3 cellular contexts compared by ENCODE assay signal in the genomic region with DNA sequence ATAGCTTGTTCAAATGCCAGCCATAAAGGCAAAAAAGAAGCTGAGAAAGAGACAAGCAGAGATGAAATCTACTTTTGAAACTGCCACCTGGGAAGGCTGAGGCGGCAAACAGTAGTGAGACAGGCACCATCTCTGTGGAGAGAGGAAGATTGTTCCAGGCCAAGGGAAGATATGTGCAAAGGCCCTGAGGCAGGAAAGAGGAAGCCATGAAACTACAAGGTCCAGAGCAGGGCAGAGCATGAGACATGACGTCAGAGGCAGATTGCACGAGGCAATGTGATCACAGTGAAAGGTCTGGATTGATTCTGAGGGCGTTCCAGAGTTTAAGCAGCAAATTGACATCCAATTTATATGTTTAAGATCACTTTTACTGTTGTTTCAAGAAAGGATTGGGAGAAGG.
TF ChIP-seq lines count a peak whose summit lies in the region.

No MANE protein-coding gene starts in this region.

TF ChIP-seq in GM23338, 12 proteins besides CTCF, POLR2A, EP300 and RAD21 (continues in another document):
- no peak for TF ChIP-seq REST (IDR thresholded peaks at IDR 0.05; ENCODE audit: unreplicated experiment)
- TF ChIP-seq EZH2 (IDR thresholded peaks at IDR 0.05; ENCODE audit: low read depth, unreplicated experiment) = no peak
- TF ChIP-seq ZNF331 (CRISPR knock-in tag; IDR thresholded peaks at IDR 0.05; ENCODE audit: low read depth) = no peak
- no peak for TF ChIP-seq CREB1 (CRISPR knock-in tag; IDR thresholded peaks at IDR 0.05; ENCODE audit: low read depth)

TF ChIP-seq in H1, 55 proteins besides CTCF, POLR2A, EP300 and RAD21:
- no peak for TF ChIP-seq CHD2 (IDR thresholded peaks at IDR 0.05; ENCODE audit: low read length)
- no peak for TF ChIP-seq CBX8 (IDR thresholded peaks at IDR 0.05; ENCODE audit: borderline replicate concordance, low read depth, low read length)
- no peak for TF ChIP-seq SP4 (IDR thresholded peaks at IDR 0.05; ENCODE audit: low read length)
- TF ChIP-seq POU5F1 (IDR thresholded peaks at IDR 0.05; ENCODE audit: low read depth, low read length) = no peak
- TF ChIP-seq ZNF274 (IDR thresholded peaks at IDR 0.05; ENCODE audit: borderline replicate concordance, extremely low read depth, low read length) = no peak
- TF ChIP-seq HDAC2 (IDR thresholded peaks at IDR 0.05; ENCODE audit: borderline replicate concordance in 1 of 2, low read depth in 2 of 2, low read length in 2 of 2) = peak in 1 of 2 experiments; percentile 61; a peak in 1 of 4 replicates
- no peak for TF ChIP-seq RXRA (IDR thresholded peaks at IDR 0.05; ENCODE audit: insufficient read depth, low read depth, low read length)
- no peak for TF ChIP-seq CEBPB (IDR thresholded peaks at IDR 0.05; ENCODE audit: low read depth, low read length)
- no peak for TF ChIP-seq JUN (IDR thresholded peaks at IDR 0.05; ENCODE audit: low read depth, low read length)
- TF ChIP-seq ATF3 (IDR thresholded peaks at IDR 0.05; ENCODE audit: insufficient read depth, low read depth, low read length) = no peak
- TF ChIP-seq, protein P1, sequence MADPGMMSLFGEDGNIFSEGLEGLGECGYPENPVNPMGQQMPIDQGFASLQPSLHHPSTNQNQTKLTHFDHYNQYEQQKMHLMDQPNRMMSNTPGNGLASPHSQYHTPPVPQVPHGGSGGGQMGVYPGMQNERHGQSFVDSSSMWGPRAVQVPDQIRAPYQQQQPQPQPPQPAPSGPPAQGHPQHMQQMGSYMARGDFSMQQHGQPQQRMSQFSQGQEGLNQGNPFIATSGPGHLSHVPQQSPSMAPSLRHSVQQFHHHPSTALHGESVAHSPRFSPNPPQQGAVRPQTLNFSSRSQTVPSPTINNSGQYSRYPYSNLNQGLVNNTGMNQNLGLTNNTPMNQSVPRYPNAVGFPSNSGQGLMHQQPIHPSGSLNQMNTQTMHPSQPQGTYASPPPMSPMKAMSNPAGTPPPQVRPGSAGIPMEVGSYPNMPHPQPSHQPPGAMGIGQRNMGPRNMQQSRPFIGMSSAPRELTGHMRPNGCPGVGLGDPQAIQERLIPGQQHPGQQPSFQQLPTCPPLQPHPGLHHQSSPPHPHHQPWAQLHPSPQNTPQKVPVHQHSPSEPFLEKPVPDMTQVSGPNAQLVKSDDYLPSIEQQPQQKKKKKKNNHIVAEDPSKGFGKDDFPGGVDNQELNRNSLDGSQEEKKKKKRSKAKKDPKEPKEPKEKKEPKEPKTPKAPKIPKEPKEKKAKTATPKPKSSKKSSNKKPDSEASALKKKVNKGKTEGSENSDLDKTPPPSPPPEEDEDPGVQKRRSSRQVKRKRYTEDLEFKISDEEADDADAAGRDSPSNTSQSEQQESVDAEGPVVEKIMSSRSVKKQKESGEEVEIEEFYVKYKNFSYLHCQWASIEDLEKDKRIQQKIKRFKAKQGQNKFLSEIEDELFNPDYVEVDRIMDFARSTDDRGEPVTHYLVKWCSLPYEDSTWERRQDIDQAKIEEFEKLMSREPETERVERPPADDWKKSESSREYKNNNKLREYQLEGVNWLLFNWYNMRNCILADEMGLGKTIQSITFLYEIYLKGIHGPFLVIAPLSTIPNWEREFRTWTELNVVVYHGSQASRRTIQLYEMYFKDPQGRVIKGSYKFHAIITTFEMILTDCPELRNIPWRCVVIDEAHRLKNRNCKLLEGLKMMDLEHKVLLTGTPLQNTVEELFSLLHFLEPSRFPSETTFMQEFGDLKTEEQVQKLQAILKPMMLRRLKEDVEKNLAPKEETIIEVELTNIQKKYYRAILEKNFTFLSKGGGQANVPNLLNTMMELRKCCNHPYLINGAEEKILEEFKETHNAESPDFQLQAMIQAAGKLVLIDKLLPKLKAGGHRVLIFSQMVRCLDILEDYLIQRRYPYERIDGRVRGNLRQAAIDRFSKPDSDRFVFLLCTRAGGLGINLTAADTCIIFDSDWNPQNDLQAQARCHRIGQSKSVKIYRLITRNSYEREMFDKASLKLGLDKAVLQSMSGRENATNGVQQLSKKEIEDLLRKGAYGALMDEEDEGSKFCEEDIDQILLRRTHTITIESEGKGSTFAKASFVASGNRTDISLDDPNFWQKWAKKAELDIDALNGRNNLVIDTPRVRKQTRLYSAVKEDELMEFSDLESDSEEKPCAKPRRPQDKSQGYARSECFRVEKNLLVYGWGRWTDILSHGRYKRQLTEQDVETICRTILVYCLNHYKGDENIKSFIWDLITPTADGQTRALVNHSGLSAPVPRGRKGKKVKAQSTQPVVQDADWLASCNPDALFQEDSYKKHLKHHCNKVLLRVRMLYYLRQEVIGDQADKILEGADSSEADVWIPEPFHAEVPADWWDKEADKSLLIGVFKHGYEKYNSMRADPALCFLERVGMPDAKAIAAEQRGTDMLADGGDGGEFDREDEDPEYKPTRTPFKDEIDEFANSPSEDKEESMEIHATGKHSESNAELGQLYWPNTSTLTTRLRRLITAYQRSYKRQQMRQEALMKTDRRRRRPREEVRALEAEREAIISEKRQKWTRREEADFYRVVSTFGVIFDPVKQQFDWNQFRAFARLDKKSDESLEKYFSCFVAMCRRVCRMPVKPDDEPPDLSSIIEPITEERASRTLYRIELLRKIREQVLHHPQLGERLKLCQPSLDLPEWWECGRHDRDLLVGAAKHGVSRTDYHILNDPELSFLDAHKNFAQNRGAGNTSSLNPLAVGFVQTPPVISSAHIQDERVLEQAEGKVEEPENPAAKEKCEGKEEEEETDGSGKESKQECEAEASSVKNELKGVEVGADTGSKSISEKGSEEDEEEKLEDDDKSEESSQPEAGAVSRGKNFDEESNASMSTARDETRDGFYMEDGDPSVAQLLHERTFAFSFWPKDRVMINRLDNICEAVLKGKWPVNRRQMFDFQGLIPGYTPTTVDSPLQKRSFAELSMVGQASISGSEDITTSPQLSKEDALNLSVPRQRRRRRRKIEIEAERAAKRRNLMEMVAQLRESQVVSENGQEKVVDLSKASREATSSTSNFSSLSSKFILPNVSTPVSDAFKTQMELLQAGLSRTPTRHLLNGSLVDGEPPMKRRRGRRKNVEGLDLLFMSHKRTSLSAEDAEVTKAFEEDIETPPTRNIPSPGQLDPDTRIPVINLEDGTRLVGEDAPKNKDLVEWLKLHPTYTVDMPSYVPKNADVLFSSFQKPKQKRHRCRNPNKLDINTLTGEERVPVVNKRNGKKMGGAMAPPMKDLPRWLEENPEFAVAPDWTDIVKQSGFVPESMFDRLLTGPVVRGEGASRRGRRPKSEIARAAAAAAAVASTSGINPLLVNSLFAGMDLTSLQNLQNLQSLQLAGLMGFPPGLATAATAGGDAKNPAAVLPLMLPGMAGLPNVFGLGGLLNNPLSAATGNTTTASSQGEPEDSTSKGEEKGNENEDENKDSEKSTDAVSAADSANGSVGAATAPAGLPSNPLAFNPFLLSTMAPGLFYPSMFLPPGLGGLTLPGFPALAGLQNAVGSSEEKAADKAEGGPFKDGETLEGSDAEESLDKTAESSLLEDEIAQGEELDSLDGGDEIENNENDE (IDR thresholded peaks at IDR 0.05; ENCODE audit: insufficient replicate concordance, low read length) = no peak
- peak; percentile 93 for TF ChIP-seq KDM1A (IDR thresholded peaks at IDR 0.05; ENCODE audit: borderline replicate concordance, low read length)
- TF ChIP-seq SIN3A (conservative IDR thresholded peaks at IDR 0.05 in 1 of 2, IDR thresholded peaks at IDR 0.05 in 1 of 2; ENCODE audit: low read depth in 1 of 2, low read length in 2 of 2) = no peak
- TF ChIP-seq TCF12 (IDR thresholded peaks at IDR 0.05; ENCODE audit: low read depth, low read length) = no peak
- TF ChIP-seq NRF1 (IDR thresholded peaks at IDR 0.05; ENCODE audit: low read depth, low read length) = no peak

TF ChIP-seq in SK-N-SH, 30 proteins besides CTCF, POLR2A, EP300 and RAD21:
- no peak for TF ChIP-seq FOXM1 (IDR thresholded peaks at IDR 0.05; ENCODE audit: low read depth)
- no peak for TF ChIP-seq MXI1 (IDR thresholded peaks at IDR 0.05; ENCODE audit: low read depth, low read length)
- TF ChIP-seq GABPA (IDR thresholded peaks at IDR 0.05; ENCODE audit: low read depth) = no peak
- TF ChIP-seq GATA2 (CRISPR knock-in tag; IDR thresholded peaks at IDR 0.05) = no peak
- no peak for TF ChIP-seq MEF2A (IDR thresholded peaks at IDR 0.05; ENCODE audit: borderline replicate concordance, low read depth)
- TF ChIP-seq TAF1 (IDR thresholded peaks at IDR 0.05; ENCODE audit: borderline replicate concordance, low read depth, low read length) = no peak
- no peak for TF ChIP-seq NFIC (IDR thresholded peaks at IDR 0.05; ENCODE audit: borderline replicate concordance)
- no peak for TF ChIP-seq FOSL2 (IDR thresholded peaks at IDR 0.05; ENCODE audit: borderline replicate concordance, low read depth)
- TF ChIP-seq, protein P2, sequence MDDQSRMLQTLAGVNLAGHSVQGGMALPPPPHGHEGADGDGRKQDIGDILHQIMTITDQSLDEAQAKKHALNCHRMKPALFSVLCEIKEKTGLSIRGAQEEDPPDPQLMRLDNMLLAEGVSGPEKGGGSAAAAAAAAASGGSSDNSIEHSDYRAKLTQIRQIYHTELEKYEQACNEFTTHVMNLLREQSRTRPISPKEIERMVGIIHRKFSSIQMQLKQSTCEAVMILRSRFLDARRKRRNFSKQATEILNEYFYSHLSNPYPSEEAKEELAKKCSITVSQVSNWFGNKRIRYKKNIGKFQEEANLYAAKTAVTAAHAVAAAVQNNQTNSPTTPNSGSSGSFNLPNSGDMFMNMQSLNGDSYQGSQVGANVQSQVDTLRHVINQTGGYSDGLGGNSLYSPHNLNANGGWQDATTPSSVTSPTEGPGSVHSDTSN (IDR thresholded peaks at IDR 0.05) = no peak
- no peak for TF ChIP-seq POLR2AphosphoS5 (IDR thresholded peaks at IDR 0.05; ENCODE audit: low read depth, low read length)
- TF ChIP-seq RCOR1 (IDR thresholded peaks at IDR 0.05; ENCODE audit: low read length) = no peak
- no peak for TF ChIP-seq USF2 (IDR thresholded peaks at IDR 0.05; ENCODE audit: borderline replicate concordance, low read depth, low read length)
- TF ChIP-seq TCF12 (IDR thresholded peaks at IDR 0.05) = no peak
- TF ChIP-seq NRF1 (IDR thresholded peaks at IDR 0.05; ENCODE audit: low read depth, low read length) = no peak
- TF ChIP-seq SMC3 (IDR thresholded peaks at IDR 0.05; ENCODE audit: low read depth, low read length) = no peak
- TF ChIP-seq CHD2 (IDR thresholded peaks at IDR 0.05; ENCODE audit: low read length, partially characterized antibody) = no peak
- TF ChIP-seq, protein P3, sequence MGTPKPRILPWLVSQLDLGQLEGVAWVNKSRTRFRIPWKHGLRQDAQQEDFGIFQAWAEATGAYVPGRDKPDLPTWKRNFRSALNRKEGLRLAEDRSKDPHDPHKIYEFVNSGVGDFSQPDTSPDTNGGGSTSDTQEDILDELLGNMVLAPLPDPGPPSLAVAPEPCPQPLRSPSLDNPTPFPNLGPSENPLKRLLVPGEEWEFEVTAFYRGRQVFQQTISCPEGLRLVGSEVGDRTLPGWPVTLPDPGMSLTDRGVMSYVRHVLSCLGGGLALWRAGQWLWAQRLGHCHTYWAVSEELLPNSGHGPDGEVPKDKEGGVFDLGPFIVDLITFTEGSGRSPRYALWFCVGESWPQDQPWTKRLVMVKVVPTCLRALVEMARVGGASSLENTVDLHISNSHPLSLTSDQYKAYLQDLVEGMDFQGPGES (IDR thresholded peaks at IDR 0.05; ENCODE audit: low read depth, low read length) = no peak
- TF ChIP-seq ZBTB33 (IDR thresholded peaks at IDR 0.05; ENCODE audit: borderline replicate concordance, low read depth) = no peak
- no peak for TF ChIP-seq YY1 (IDR thresholded peaks at IDR 0.05; ENCODE audit: low read depth)
